Comparison of ENCODE assay signal across 21 cellular contexts in genomic region chr11:27228891-27229290, GRCh38.
A peak's percentile ranks its signal among the peaks of the same experiment; 100 is the strongest.
DNase-seq lines count a peak whose midpoint lies in the region; ATAC-seq, FAIRE-seq and TF ChIP-seq lines count a peak whose summit lies in the region.
"Had no signal": no experiment of that assay in that cellular context is flagged by ENCODE, and none has a peak within 500 bp of the region (broad histone marks: within the 10 kb centered on the region; RNA-seq: fewer than 3 reads in every experiment).

No MANE protein-coding gene starts in this region.

- H3K27me3 ChIP-seq in muscle layer of colon (ENCODE audit: control insufficient read depth in 1 of 2, insufficient read depth in 2 of 2, low read length in 2 of 2) (no peaks in the 10 kb centered on the region), thyroid gland (no peaks in the 10 kb centered on the region), left lung (no peaks in the 10 kb centered on the region), prostate gland (replicated peaks; ENCODE audit: insufficient read depth) (no peaks in the 10 kb centered on the region)
- H3K27me3 ChIP-seq: BLaER1, Peyer's patch had no signal

- peaks cover 12% of the 10 kb centered on the region for H3K9me3 Mint-ChIP-seq in WTC11

- no peak overlapping the region for H3K9ac ChIP-seq in muscle layer of colon (ENCODE audit: low read length)
- H3K9ac ChIP-seq: BLaER1 had no signal

- intact Hi-C loops in thyroid gland (cut with DNase I), result no loop called here
- intact Hi-C loops in left lung (cut with DNase I), result no loop called here
- intact Hi-C loops in prostate gland (cut with DNase I), result no loop called here

- H3K9me3 ChIP-seq in muscle layer of colon (ENCODE audit: low read length) (no peaks in the 10 kb centered on the region), thyroid gland (no peaks in the 10 kb centered on the region), left lung (no peaks in the 10 kb centered on the region), prostate gland (no peaks in the 10 kb centered on the region)
- H3K9me3 ChIP-seq: BLaER1, Peyer's patch had no signal

- no peak overlapping the region for H3K27ac Mint-ChIP-seq in WTC11

- FAIRE-seq in HTR-8/SVneo (lab: Jason Lieb, UNC), result no peak
- FAIRE-seq: GM18507, H1 had no signal

- H3K4me3 Mint-ChIP-seq in WTC11, result no peak overlapping the region
- H3K4me3 Mint-ChIP-seq: CD8-positive, alpha-beta memory T cell had no signal

- H3K4me3 ChIP-seq in muscle layer of colon (ENCODE audit: low read depth in 1 of 2, low read length in 2 of 2) (no peak overlapping the region), thyroid gland (replicated peaks in 1 of 3) (no peak overlapping the region), left lung (no peak overlapping the region), prostate gland (no peak overlapping the region)
- H3K4me3 ChIP-seq: BLaER1, Peyer's patch, SK-N-MC had no signal

- TF ChIP-seq CTCF in WTC11 (IDR thresholded peaks at IDR 0.05), result no peak
- TF ChIP-seq CTCF in thyroid gland (IDR thresholded peaks at IDR 0.05), result no peak
- TF ChIP-seq CTCF in left lung (IDR thresholded peaks at IDR 0.05), result no peak
- TF ChIP-seq CTCF in prostate gland (IDR thresholded peaks at IDR 0.05), result no peak

- peaks cover 4% of the 10 kb centered on the region; the same call in 1 of the 2 replicates for H3K27me3 Mint-ChIP-seq in WTC11 (ENCODE audit: low read depth)

- POLR2A ChIA-PET in WTC11 (lab: Charles Lee), result interaction anchor here (0.7 kb wide), 1 partner anchor 209 kb away, joined by 3 read pairs; no protein-coding TSS in a partner anchor

- CTCF ChIA-PET in WTC11 (lab: Charles Lee), result interaction anchor here (0.9 to 2.5 kb wide), 4 partner anchors 18 to 68 kb away, joined by 3 to 8 read pairs (median 4); no protein-coding TSS in a partner anchor

- DNase-seq in NCI-H2081 (lab: John Stamatoyannopoulos, UW) (peak; percentile 15 to 71), NCI-H2081 treated with DMSO at 0.1 percent for 48 hours (lab: John Stamatoyannopoulos, UW) (no peak), WTC11 (ENCODE audit: low spot score) (no peak), thyroid gland (no peak), left lung (no peak), HTR-8/SVneo (ENCODE audit: insufficient read length, low spot score) (no peak), prostate gland (ENCODE audit: low spot score) (no peak)
- DNase-seq: CD8-positive, alpha-beta memory T cell; GF-D8; KBM-7; NCI-H1694 treated with DMSO at 0.1 percent for 48 hours; NCI-H2171; NCI-H510A; NCI-H82; Peyer's patch; Right ventricle myocardium superior had no signal

- peaks cover 6% of the 10 kb centered on the region for H3K36me3 Mint-ChIP-seq in WTC11
- H3K36me3 Mint-ChIP-seq: CD8-positive, alpha-beta memory T cell had no signal

- 84 to 85% methylated on average over 2 of the region's 2 CpGs for WGBS in thyroid gland, 2 donors
- WGBS in prostate gland, result 40% methylated on average over 2 of the region's 2 CpGs

- peak overlapping the region; percentile 63 for H3K27ac ChIP-seq in muscle layer of colon (ENCODE audit: low read depth, low read length)
- peak overlapping the region; percentile 44 to 81 (median 57) for H3K27ac ChIP-seq in thyroid gland
- H3K27ac ChIP-seq in left lung, result no peak overlapping the region
- H3K27ac ChIP-seq in prostate gland, result no peak overlapping the region
- H3K27ac ChIP-seq: BLaER1, Peyer's patch, SK-N-MC had no signal

- H3K36me3 ChIP-seq in muscle layer of colon (ENCODE audit: insufficient read depth, low read length), result no peaks in the 10 kb centered on the region
- no peaks in the 10 kb centered on the region for H3K36me3 ChIP-seq in thyroid gland
- H3K36me3 ChIP-seq in left lung, result no peaks in the 10 kb centered on the region
- H3K36me3 ChIP-seq in prostate gland, result no peaks in the 10 kb centered on the region
- H3K36me3 ChIP-seq: BLaER1, Peyer's patch had no signal

- H3K4me1 Mint-ChIP-seq in WTC11, result peaks cover 35% of the 10 kb centered on the region
- H3K4me1 Mint-ChIP-seq: CD8-positive, alpha-beta memory T cell had no signal

- ATAC-seq in WTC11 (peak; percentile 28; the same call in 1 of the 2 replicates), left lung (no peak)

- TF ChIP-seq POLR2A in thyroid gland (IDR thresholded peaks at IDR 0.05) (no peak), prostate gland (IDR thresholded peaks at IDR 0.05) (no peak)

- peaks cover 52% of the 10 kb centered on the region for H3K4me1 ChIP-seq in muscle layer of colon (ENCODE audit: insufficient read depth, low read length)
- peaks cover 18% of the 10 kb centered on the region in 2 donors for H3K4me1 ChIP-seq in thyroid gland
- no peaks in the 10 kb centered on the region for H3K4me1 ChIP-seq in left lung
- peaks cover 8% of the 10 kb centered on the region for H3K4me1 ChIP-seq in prostate gland (replicated peaks)
- H3K4me1 ChIP-seq: BLaER1 had no signal

TF ChIP-seq in WTC11, 78 proteins besides CTCF, POLR2A, EP300 and RAD21:
- TF ChIP-seq MYBL2 (CRISPR knock-in tag; IDR thresholded peaks at IDR 0.05) (no peak), ZBTB21 (CRISPR knock-in tag; IDR thresholded peaks at IDR 0.05; ENCODE audit: borderline replicate concordance) (no peak), GTF2I (CRISPR knock-in tag; conservative IDR thresholded peaks at IDR 0.05) (no peak), FOXJ3 (CRISPR knock-in tag; IDR thresholded peaks at IDR 0.05; ENCODE audit: borderline replicate concordance) (no peak), ATF6 (CRISPR knock-in tag; IDR thresholded peaks at IDR 0.05) (no peak), TP53 (CRISPR knock-in tag; IDR thresholded peaks at IDR 0.05) (no peak), HMGA2 (CRISPR knock-in tag; IDR thresholded peaks at IDR 0.05) (no peak), EMX1 (CRISPR knock-in tag; IDR thresholded peaks at IDR 0.05) (no peak), OVOL2 (CRISPR knock-in tag; IDR thresholded peaks at IDR 0.05; ENCODE audit: borderline replicate concordance) (no peak), ZNF671 (CRISPR knock-in tag; IDR thresholded peaks at IDR 0.05) (no peak), JAZF1 (CRISPR knock-in tag; IDR thresholded peaks at IDR 0.05) (no peak), GABPB1 (CRISPR knock-in tag; IDR thresholded peaks at IDR 0.05) (no peak), TEAD4 (CRISPR knock-in tag; IDR thresholded peaks at IDR 0.05) (no peak), ZNF263 (CRISPR knock-in tag; IDR thresholded peaks at IDR 0.05; ENCODE audit: low read depth) (no peak), ZNF512 (CRISPR knock-in tag; IDR thresholded peaks at IDR 0.05; ENCODE audit: borderline replicate concordance) (no peak)
- TF ChIP-seq, protein P1, sequence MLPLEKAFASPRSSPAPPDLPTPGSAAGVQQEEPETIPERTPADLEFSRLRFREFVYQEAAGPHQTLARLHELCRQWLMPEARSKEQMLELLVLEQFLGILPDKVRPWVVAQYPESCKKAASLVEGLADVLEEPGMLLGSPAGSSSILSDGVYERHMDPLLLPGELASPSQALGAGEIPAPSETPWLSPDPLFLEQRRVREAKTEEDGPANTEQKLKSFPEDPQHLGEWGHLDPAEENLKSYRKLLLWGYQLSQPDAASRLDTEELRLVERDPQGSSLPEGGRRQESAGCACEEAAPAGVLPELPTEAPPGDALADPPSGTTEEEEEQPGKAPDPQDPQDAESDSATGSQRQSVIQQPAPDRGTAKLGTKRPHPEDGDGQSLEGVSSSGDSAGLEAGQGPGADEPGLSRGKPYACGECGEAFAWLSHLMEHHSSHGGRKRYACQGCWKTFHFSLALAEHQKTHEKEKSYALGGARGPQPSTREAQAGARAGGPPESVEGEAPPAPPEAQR (CRISPR knock-in tag; IDR thresholded peaks at IDR 0.05), result no peak
- TF ChIP-seq, protein P2, sequence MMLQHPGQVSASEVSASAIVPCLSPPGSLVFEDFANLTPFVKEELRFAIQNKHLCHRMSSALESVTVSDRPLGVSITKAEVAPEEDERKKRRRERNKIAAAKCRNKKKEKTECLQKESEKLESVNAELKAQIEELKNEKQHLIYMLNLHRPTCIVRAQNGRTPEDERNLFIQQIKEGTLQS (CRISPR knock-in tag; conservative IDR thresholded peaks at IDR 0.05), result no peak
- TF ChIP-seq, protein P3, sequence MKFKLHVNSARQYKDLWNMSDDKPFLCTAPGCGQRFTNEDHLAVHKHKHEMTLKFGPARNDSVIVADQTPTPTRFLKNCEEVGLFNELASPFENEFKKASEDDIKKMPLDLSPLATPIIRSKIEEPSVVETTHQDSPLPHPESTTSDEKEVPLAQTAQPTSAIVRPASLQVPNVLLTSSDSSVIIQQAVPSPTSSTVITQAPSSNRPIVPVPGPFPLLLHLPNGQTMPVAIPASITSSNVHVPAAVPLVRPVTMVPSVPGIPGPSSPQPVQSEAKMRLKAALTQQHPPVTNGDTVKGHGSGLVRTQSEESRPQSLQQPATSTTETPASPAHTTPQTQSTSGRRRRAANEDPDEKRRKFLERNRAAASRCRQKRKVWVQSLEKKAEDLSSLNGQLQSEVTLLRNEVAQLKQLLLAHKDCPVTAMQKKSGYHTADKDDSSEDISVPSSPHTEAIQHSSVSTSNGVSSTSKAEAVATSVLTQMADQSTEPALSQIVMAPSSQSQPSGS (CRISPR knock-in tag; IDR thresholded peaks at IDR 0.05; ENCODE audit: borderline replicate concordance, low read depth), result no peak

Comparison
In these comparisons a context has a peak if more than half of its experiments do, and no peak if none do; other contexts are left out.
1. DNase-seq: peak in NCI-H2081 (2 of 2); none in NCI-H2081 treated with DMSO at 0.1 percent for 48 hours (single experiment), WTC11 (single experiment), thyroid gland (0 of 2), left lung (0 of 2), HTR-8/SVneo (single experiment) and prostate gland (single experiment).
2. H3K27ac ChIP-seq: peak in muscle layer of colon (single experiment) and thyroid gland (3 of 3); none in left lung (0 of 2) and prostate gland (0 of 2).